In the genomic region with DNA sequence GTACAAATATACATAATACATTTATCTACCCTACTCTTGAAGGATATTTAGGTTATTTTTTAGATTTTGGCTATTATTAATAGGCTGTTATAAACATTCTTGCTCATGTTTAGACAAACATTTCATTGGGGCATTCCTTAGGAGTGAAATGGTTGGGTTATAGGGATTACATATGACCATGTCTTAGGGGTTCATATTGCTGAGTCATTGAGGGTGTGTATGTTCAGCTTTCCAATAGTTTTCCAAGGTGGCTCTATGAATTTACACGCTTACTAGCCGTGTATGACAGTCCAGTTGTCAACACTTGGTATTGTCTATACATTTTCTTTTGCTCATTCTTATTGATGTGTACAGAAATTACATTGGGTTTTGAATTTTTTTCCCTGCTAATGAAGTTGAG, we compare ENCODE assay signal across 1 cellular context.
TF ChIP-seq lines count a peak whose summit lies in the region.

No MANE protein-coding gene starts in this region.

TF ChIP-seq in HepG2, 621 proteins besides CTCF, POLR2A, EP300 and RAD21 (continued from another document):
- TF ChIP-seq, protein P1, sequence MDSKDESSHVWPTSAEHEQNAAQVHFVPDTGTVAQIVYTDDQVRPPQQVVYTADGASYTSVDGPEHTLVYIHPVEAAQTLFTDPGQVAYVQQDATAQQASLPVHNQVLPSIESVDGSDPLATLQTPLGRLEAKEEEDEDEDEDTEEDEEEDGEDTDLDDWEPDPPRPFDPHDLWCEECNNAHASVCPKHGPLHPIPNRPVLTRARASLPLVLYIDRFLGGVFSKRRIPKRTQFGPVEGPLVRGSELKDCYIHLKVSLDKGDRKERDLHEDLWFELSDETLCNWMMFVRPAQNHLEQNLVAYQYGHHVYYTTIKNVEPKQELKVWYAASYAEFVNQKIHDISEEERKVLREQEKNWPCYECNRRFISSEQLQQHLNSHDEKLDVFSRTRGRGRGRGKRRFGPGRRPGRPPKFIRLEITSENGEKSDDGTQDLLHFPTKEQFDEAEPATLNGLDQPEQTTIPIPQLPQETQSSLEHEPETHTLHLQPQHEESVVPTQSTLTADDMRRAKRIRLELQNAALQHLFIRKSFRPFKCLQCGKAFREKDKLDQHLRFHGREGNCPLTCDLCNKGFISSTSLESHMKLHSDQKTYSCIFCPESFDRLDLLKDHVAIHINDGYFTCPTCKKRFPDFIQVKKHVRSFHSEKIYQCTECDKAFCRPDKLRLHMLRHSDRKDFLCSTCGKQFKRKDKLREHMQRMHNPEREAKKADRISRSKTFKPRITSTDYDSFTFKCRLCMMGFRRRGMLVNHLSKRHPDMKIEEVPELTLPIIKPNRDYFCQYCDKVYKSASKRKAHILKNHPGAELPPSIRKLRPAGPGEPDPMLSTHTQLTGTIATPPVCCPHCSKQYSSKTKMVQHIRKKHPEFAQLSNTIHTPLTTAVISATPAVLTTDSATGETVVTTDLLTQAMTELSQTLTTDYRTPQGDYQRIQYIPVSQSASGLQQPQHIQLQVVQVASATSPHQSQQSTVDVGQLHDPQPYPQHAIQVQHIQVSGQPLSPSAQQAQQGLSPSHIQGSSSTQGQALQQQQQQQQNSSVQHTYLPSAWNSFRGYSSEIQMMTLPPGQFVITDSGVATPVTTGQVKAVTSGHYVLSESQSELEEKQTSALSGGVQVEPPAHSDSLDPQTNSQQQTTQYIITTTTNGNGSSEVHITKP (CRISPR knock-in tag; IDR thresholded peaks at IDR 0.05; ENCODE audit: low read depth): no peak
- TF ChIP-seq REL (CRISPR knock-in tag; conservative IDR thresholded peaks at IDR 0.05): no peak
- TF ChIP-seq ADNP (CRISPR knock-in tag; IDR thresholded peaks at IDR 0.05): no peak
- TF ChIP-seq, protein P2, sequence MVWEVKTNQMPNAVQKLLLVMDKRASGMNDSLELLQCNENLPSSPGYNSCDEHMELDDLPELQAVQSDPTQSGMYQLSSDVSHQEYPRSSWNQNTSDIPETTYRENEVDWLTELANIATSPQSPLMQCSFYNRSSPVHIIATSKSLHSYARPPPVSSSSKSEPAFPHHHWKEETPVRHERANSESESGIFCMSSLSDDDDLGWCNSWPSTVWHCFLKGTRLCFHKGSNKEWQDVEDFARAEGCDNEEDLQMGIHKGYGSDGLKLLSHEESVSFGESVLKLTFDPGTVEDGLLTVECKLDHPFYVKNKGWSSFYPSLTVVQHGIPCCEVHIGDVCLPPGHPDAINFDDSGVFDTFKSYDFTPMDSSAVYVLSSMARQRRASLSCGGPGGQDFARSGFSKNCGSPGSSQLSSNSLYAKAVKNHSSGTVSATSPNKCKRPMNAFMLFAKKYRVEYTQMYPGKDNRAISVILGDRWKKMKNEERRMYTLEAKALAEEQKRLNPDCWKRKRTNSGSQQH (CRISPR knock-in tag; IDR thresholded peaks at IDR 0.05; ENCODE audit: low read depth): no peak
- TF ChIP-seq ZBTB10 (CRISPR knock-in tag; IDR thresholded peaks at IDR 0.05; ENCODE audit: borderline replicate concordance): no peak
- no peak for TF ChIP-seq NKX3-1 (CRISPR knock-in tag; IDR thresholded peaks at IDR 0.05)
- peak; percentile 80 for TF ChIP-seq NFE2L2 (IDR thresholded peaks at IDR 0.05; ENCODE audit: low read length)
- no peak for TF ChIP-seq TRIM24 (CRISPR knock-in tag; IDR thresholded peaks at IDR 0.05)
- no peak for TF ChIP-seq GPBP1L1 (CRISPR knock-in tag; IDR thresholded peaks at IDR 0.05)
- no peak for TF ChIP-seq TEF (CRISPR knock-in tag; IDR thresholded peaks at IDR 0.05)
